In the genomic region with DNA sequence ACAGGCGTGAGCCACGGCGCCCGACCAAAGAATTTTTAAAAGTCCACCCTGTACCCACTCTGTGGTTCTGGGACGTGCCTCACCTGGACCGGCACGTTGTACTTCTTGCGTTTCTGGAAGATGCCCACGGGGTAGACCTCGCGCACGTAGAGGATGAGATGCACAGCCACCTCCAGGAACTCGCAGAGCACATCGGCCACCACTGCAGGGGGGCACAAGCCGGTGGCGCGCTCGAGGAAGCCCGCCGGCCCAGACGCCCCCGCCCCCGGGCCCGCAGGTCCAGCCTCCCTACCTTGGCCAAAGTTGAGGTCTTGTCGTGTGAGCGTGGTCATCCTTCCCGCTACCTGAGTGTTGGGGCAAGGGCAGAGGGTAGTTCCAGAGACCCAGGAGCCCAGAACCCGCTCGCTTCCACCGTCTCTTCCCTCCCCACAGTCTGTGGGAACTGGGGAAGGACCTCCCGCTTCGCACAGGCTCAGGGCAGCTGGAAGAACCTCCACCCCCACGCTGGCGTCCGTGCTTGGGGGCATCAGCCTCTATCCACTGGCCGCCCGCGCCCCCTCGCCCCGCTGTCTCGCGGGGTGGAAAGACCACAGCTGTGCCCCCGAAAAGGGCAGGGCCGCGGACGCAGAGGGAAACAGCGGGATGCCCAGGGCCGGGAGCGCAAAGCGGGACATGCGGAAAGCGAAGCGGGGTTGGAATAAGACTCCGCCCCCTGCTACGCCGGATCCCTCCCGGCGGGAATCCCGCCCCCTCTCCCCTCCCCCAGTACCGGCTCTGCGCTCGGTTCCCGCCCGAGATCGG, we compare ENCODE assay signal across 1 cellular context.
TF ChIP-seq lines count a peak whose summit lies in the region.

No MANE protein-coding gene starts in this region.

TF ChIP-seq in endothelial cell of umbilical vein, 7 proteins besides CTCF, POLR2A, EP300 and RAD21:
- TF ChIP-seq FOS (IDR thresholded peaks at IDR 0.05; ENCODE audit: borderline replicate concordance, insufficient read depth, low read length) (no peak), MYC (IDR thresholded peaks at IDR 0.05; ENCODE audit: low read depth, low read length) (no peak), JUN (IDR thresholded peaks at IDR 0.05; ENCODE audit: borderline replicate concordance, insufficient read depth, insufficient read length, low read depth) (no peak), GATA2 (IDR thresholded peaks at IDR 0.05; ENCODE audit: insufficient read depth, insufficient read length, low read depth, low read length) (no peak), POLR2AphosphoS5 (IDR thresholded peaks at IDR 0.05; ENCODE audit: insufficient read depth, low read depth, low read length) (no peak), EZH2 (IDR thresholded peaks at IDR 0.05; ENCODE audit: borderline replicate concordance, low read depth, low read length, severe bottlenecking) (no peak)
- TF ChIP-seq, protein P1, sequence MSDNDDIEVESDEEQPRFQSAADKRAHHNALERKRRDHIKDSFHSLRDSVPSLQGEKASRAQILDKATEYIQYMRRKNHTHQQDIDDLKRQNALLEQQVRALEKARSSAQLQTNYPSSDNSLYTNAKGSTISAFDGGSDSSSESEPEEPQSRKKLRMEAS (IDR thresholded peaks at IDR 0.05; ENCODE audit: insufficient read depth, insufficient read length): no peak
